In genomic region chr6:77292564-77293546, GRCh38 we compare ENCODE assay signal across 10 cellular contexts.
DNase-seq lines count a peak whose midpoint lies in the region; ATAC-seq, FAIRE-seq and TF ChIP-seq lines count a peak whose summit lies in the region.
"Had no signal": no experiment of that assay in that cellular context is flagged by ENCODE, and none has a peak within 500 bp of the region (broad histone marks: within the 10 kb centered on the region; RNA-seq: fewer than 3 reads in every experiment).

No MANE protein-coding gene starts in this region.

- H3K4me1 ChIP-seq in ascending aorta = peaks cover 0 to 3% of the 10 kb centered on the region in 2 donors

- no peaks in the 10 kb centered on the region for H3K27me3 ChIP-seq in ascending aorta

- ATAC-seq in GM21717 (IDR thresholded peaks at IDR 0.05; ENCODE audit: unreplicated experiment) = no peak
- ATAC-seq in GM21367 (IDR thresholded peaks at IDR 0.05; ENCODE audit: unreplicated experiment) = no peak

- DNase-seq in A172 (ENCODE audit: low spot score) (peak; percentile 82), HTR-8/SVneo (ENCODE audit: insufficient read length, low spot score) (peak; percentile 34), astrocyte of the hippocampus (ENCODE audit: low read depth, low spot score) (peak; percentile 67), islet precursor cell (peak; percentile 52), NCI-H146 treated with DMSO at 0.1 percent for 48 hours (lab: John Stamatoyannopoulos, UW; ENCODE audit: unreplicated experiment) (no peak), ascending aorta (ENCODE audit: low spot score in 2 of 2) (no peak)
- DNase-seq: activated naive CD4-positive, alpha-beta T cell treated with Interleukin-2 at 50 U/mL for 16 hours had no signal

- TF ChIP-seq CTCF in ascending aorta (IDR thresholded peaks at IDR 0.05) = no peak

- intact Hi-C loops in ascending aorta (cut with DNase I) = loop anchor here (10.0 kb wide), 1 partner anchor 162 kb away; no protein-coding TSS in a partner anchor

- H3K36me3 ChIP-seq in ascending aorta = no peaks in the 10 kb centered on the region

- no peak for FAIRE-seq in HTR-8/SVneo (lab: Jason Lieb, UNC)
- FAIRE-seq: A204.1 had no signal

- H3K9me3 ChIP-seq in ascending aorta = no peaks in the 10 kb centered on the region

- H3K4me3 ChIP-seq in ascending aorta = no peak overlapping the region

- peak overlapping the region in 1 of 2 donors; percentile 26 for H3K27ac ChIP-seq in ascending aorta

Comparison
In these comparisons a context has a peak if more than half of its experiments do, and no peak if none do; other contexts are left out.
1. DNase-seq: peak in A172 (single experiment), HTR-8/SVneo (single experiment), astrocyte of the hippocampus (single experiment) and islet precursor cell (single experiment); none in NCI-H146 treated with DMSO at 0.1 percent for 48 hours (single experiment) and ascending aorta (0 of 2).